In the genomic region with DNA sequence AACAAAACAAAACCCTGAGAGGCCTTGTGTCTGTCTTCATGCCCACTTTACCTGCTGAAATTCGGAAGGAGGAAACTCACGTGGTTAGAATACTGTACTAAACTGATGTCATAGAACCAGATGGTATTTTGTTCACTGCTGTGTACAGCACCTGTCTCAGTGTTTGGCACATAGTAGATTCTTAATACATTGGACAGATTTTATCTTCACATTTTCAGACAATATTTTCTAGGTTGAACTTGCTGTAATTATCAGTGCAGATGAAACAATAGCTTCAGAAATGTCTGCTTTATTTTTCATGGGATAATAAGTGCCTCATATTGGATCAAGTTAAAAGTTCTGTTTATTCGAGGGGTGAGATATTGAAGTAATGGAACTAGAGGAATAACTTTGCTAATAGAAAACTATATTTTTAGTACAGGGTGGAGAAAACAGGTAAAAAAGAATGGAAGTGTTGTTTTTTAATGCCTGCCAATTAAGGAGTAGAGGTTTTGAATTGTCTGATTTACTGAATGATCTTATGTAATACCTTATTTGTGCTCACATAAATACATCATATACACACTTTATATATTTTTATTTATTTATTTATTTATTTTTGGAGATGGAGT, we compare ENCODE assay signal across 12 cellular contexts.
"Had no signal": no experiment of that assay in that cellular context is flagged by ENCODE, and none has a peak within 500 bp of the region (broad histone marks: within the 10 kb centered on the region; RNA-seq: fewer than 3 reads in every experiment).

No MANE protein-coding gene starts in this region.

- H3K9me3 ChIP-seq: tibial artery had no signal

- H3K27ac ChIP-seq: tibial artery had no signal

- DNase-seq: activated CD4-positive, alpha-beta T cell treated with anti-CD3 and anti-CD28 coated beads for 1 hour; activated gamma-delta T cell treated with Interleukin-2 at 50 U/mL for 16 hours; activated T-cell treated with anti-CD3 and anti-CD28 coated beads for 4 hours; endodermal cell; hippocampal formation; kidney glomerular epithelial cell; retina; stimulated activated CD4-positive, alpha-beta T cell treated with anti-CD3 and anti-CD28 coated beads, Interleukin-15, amount 100 ng/mL, for 24 hours; stimulated activated CD4-positive, alpha-beta T cell treated with anti-CD3 and anti-CD28 coated beads, Interleukin-4, amount 100 ng/mL, for 24 hours; T-helper 9 cell; tibial artery had no signal

- H3K27me3 ChIP-seq: tibial artery had no signal

- ATAC-seq: esophagus mucosa had no signal

- H3K4me1 ChIP-seq: tibial artery had no signal

- H3K4me1 Mint-ChIP-seq: endodermal cell had no signal

- H3K4me3 Mint-ChIP-seq: endodermal cell had no signal

- H3K4me3 ChIP-seq: tibial artery had no signal

- H3K27ac Mint-ChIP-seq: endodermal cell had no signal
